ENCODE assay signal across 1 cellular context in the genomic region with DNA sequence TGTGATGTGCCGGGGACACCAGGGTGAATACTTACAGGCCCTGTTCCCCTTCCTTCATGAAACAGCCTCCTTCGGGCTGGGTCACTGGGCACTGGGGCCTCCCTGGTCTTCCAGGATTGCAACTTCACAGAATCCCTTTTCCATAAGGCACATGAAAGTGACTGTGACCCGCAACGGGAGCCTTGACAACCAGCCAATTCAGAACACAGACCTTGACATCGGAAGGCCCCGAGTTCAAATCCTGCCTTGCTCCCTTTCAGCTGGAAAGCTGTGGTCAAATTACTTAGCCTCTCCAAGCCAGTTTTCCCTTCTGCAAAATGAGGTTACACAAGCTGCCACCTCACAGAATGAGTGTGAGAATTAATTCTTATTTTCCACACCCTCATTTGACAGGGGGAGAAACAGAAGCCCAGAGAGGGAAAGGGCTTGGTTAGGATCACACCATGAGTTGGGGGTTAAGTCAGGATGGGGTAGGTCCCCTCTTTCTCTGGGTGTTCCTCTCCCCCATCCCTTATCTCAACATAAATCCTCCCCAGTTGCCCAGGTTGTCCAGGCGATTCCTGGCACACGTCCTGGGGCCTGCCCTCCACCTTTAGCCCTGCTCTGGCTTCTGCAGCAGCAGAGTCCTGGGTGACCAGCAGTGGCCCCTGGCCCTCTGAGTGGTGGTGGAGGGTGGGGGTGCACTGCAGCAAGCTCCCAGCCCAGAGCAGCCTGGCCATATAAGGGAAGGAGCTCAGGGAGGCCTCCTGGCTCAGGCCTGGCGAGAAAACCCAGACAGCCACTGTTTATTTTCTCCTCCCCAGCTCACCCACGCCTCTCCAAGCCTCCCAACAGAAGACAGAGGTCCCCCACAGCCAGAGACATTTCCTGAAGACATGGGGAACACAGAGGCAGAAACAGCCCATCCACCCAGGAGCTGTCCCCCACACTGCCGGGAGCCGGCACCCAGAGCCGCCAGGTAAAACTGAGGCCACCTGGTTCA.
TF ChIP-seq lines count a peak whose summit lies in the region.

No MANE protein-coding gene starts in this region.

TF ChIP-seq in GM23338, 12 proteins besides CTCF, POLR2A, EP300 and RAD21:
- TF ChIP-seq, protein P1, sequence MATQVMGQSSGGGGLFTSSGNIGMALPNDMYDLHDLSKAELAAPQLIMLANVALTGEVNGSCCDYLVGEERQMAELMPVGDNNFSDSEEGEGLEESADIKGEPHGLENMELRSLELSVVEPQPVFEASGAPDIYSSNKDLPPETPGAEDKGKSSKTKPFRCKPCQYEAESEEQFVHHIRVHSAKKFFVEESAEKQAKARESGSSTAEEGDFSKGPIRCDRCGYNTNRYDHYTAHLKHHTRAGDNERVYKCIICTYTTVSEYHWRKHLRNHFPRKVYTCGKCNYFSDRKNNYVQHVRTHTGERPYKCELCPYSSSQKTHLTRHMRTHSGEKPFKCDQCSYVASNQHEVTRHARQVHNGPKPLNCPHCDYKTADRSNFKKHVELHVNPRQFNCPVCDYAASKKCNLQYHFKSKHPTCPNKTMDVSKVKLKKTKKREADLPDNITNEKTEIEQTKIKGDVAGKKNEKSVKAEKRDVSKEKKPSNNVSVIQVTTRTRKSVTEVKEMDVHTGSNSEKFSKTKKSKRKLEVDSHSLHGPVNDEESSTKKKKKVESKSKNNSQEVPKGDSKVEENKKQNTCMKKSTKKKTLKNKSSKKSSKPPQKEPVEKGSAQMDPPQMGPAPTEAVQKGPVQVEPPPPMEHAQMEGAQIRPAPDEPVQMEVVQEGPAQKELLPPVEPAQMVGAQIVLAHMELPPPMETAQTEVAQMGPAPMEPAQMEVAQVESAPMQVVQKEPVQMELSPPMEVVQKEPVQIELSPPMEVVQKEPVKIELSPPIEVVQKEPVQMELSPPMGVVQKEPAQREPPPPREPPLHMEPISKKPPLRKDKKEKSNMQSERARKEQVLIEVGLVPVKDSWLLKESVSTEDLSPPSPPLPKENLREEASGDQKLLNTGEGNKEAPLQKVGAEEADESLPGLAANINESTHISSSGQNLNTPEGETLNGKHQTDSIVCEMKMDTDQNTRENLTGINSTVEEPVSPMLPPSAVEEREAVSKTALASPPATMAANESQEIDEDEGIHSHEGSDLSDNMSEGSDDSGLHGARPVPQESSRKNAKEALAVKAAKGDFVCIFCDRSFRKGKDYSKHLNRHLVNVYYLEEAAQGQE (IDR thresholded peaks at IDR 0.05; ENCODE audit: unreplicated experiment) = no peak
- TF ChIP-seq EZH2phosphoT487 (IDR thresholded peaks at IDR 0.05; ENCODE audit: unreplicated experiment) (no peak), ZNF331 (CRISPR knock-in tag; IDR thresholded peaks at IDR 0.05; ENCODE audit: low read depth) (no peak), EZH2 (IDR thresholded peaks at IDR 0.05; ENCODE audit: low read depth, unreplicated experiment) (no peak), STAT1 (IDR thresholded peaks at IDR 0.05; ENCODE audit: unreplicated experiment) (no peak), JUNB (IDR thresholded peaks at IDR 0.05; ENCODE audit: unreplicated experiment) (no peak)
- TF ChIP-seq, protein P2, sequence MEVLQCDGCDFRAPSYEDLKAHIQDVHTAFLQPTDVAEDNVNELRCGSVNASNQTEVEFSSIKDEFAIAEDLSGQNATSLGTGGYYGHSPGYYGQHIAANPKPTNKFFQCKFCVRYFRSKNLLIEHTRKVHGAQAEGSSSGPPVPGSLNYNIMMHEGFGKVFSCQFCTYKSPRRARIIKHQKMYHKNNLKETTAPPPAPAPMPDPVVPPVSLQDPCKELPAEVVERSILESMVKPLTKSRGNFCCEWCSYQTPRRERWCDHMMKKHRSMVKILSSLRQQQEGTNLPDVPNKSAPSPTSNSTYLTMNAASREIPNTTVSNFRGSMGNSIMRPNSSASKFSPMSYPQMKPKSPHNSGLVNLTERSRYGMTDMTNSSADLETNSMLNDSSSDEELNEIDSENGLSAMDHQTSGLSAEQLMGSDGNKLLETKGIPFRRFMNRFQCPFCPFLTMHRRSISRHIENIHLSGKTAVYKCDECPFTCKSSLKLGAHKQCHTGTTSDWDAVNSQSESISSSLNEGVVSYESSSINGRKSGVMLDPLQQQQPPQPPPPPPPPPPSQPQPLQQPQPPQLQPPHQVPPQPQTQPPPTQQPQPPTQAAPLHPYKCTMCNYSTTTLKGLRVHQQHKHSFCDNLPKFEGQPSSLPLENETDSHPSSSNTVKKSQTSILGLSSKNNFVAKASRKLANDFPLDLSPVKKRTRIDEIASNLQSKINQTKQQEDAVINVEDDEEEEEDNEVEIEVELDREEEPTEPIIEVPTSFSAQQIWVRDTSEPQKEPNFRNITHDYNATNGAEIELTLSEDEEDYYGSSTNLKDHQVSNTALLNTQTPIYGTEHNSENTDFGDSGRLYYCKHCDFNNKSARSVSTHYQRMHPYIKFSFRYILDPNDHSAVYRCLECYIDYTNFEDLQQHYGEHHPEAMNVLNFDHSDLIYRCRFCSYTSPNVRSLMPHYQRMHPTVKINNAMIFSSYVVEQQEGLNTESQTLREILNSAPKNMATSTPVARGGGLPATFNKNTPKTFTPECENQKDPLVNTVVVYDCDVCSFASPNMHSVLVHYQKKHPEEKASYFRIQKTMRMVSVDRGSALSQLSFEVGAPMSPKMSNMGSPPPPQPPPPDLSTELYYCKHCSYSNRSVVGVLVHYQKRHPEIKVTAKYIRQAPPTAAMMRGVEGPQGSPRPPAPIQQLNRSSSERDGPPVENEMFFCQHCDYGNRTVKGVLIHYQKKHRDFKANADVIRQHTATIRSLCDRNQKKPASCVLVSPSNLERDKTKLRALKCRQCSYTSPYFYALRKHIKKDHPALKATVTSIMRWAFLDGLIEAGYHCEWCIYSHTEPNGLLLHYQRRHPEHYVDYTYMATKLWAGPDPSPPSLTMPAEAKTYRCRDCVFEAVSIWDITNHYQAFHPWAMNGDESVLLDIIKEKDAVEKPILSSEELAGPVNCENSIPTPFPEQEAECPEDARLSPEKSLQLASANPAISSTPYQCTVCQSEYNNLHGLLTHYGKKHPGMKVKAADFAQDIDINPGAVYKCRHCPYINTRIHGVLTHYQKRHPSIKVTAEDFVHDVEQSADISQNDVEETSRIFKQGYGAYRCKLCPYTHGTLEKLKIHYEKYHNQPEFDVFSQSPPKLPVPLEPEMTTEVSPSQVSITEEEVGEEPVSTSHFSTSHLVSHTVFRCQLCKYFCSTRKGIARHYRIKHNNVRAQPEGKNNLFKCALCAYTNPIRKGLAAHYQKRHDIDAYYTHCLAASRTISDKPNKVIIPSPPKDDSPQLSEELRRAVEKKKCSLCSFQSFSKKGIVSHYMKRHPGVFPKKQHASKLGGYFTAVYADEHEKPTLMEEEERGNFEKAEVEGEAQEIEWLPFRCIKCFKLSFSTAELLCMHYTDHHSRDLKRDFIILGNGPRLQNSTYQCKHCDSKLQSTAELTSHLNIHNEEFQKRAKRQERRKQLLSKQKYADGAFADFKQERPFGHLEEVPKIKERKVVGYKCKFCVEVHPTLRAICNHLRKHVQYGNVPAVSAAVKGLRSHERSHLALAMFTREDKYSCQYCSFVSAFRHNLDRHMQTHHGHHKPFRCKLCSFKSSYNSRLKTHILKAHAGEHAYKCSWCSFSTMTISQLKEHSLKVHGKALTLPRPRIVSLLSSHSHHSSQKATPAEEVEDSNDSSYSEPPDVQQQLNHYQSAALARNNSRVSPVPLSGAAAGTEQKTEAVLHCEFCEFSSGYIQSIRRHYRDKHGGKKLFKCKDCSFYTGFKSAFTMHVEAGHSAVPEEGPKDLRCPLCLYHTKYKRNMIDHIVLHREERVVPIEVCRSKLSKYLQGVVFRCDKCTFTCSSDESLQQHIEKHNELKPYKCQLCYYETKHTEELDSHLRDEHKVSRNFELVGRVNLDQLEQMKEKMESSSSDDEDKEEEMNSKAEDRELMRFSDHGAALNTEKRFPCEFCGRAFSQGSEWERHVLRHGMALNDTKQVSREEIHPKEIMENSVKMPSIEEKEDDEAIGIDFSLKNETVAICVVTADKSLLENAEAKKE (CRISPR knock-in tag; IDR thresholded peaks at IDR 0.05) = no peak
- TF ChIP-seq, protein P3, sequence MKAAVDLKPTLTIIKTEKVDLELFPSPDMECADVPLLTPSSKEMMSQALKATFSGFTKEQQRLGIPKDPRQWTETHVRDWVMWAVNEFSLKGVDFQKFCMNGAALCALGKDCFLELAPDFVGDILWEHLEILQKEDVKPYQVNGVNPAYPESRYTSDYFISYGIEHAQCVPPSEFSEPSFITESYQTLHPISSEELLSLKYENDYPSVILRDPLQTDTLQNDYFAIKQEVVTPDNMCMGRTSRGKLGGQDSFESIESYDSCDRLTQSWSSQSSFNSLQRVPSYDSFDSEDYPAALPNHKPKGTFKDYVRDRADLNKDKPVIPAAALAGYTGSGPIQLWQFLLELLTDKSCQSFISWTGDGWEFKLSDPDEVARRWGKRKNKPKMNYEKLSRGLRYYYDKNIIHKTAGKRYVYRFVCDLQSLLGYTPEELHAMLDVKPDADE (IDR thresholded peaks at IDR 0.05) = no peak
